In the genomic region with DNA sequence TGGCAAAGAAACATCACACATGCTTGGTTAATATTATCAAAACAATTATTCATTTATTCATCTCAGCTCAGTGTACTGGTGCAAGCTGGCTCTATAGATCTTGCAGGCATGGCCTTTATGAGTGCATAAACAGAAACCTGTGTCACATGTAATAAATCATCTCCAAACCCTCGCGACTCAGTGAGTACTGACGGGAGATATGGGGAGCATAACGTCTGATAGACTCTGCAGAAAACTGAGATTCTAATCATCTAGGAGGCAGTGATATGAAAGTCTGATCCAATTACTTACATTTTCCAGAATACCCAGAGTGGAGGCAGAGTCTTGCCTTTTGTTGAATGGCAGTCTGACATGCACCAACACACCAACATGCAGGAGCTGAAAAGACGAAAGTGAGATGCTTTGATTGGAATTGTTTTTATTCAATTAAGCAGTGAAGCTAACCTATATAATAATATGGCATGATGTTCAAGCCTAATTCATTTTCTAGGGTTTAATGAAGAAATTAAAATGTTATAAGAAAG, we compare ENCODE assay signal across 23 cellular contexts.
"Had no signal": no experiment of that assay in that cellular context is flagged by ENCODE, and none has a peak within 500 bp of the region (broad histone marks: within the 10 kb centered on the region; RNA-seq: fewer than 3 reads in every experiment).

No MANE protein-coding gene starts in this region.

- ATAC-seq: T-cell had no signal

- DNase-seq: Karpas-422, KG1, MG63, NCI-H1092, NCI-H1105 treated with DMSO at 0.1 percent for 48 hours, NCI-H1436 treated with DMSO at 0.1 percent for 48 hours, NCI-H1694, NCI-H187 treated with DMSO at 0.1 percent for 48 hours, NCI-H2029 treated with DMSO at 0.1 percent for 48 hours, NCI-H226, NCI-H446, NCI-H510A, NCI-H524 treated with DMSO at 0.1 percent for 48 hours, NCI-H69, NCI-H774, Right ventricle myocardium superior, RPMI8226, SIG-M5, SW 1271, T-cell had no signal

- H3K27me3 ChIP-seq: MG63 had no signal

- H3K4me3 Mint-ChIP-seq: T-cell had no signal

- H3K36me3 ChIP-seq: MG63 had no signal

- H3K4me1 Mint-ChIP-seq: T-cell had no signal

- H3K27ac Mint-ChIP-seq: T-cell had no signal

- H3K27ac ChIP-seq: HL-60 had no signal

- H3K9me3 ChIP-seq: MG63 had no signal

- FAIRE-seq: HTR-8/SVneo, RCC 7860 had no signal

- H3K36me3 Mint-ChIP-seq: T-cell had no signal

- H3K4me3 ChIP-seq: MG63 had no signal

- H3K9me3 Mint-ChIP-seq: T-cell had no signal
